Comparison of ENCODE assay signal across 8 cellular contexts in genomic region chr19:10566658-10567410, GRCh38. TPM values are rescaled to one million over a fixed set of nuclear protein-coding genes. Genes with fewer than 3 reads are reported as not detected.
DNase-seq lines count a peak whose midpoint lies in the region; ATAC-seq and TF ChIP-seq lines count a peak whose summit lies in the region.

No MANE protein-coding gene starts in this region.

- peaks cover 52% of the 10 kb centered on the region for H3K4me1 Mint-ChIP-seq in dendritic cell treated with granulocyte-macrophage colony-stimulating factor and Interleukin-4, amounts not matched to agents 40 ng/mL and 50 ng/mL, for 4 days (ENCODE audit: low read depth)

- H3K4me1 ChIP-seq in osteoblast (ENCODE audit: insufficient read depth, low read length), result peaks cover 33% of the 10 kb centered on the region

- H3K4me2 ChIP-seq in osteoblast (ENCODE audit: insufficient read depth, low read length), result peak overlapping the region; percentile 81

- H3K27ac ChIP-seq in osteoblast (ENCODE audit: low read depth, low read length), result peak overlapping the region; percentile 65

- ATAC-seq in HG03280 (IDR thresholded peaks at IDR 0.05; ENCODE audit: unreplicated experiment) (no peak), GM18873 (IDR thresholded peaks at IDR 0.05; ENCODE audit: low FRiP score, unreplicated experiment) (no peak)

- no peak for TF ChIP-seq CTCF in osteoblast (IDR thresholded peaks at IDR 0.05; ENCODE audit: extremely low read depth, low read depth, low read length)

- no peaks in the 10 kb centered on the region for H3K9me3 ChIP-seq in osteoblast (ENCODE audit: low read depth, low read length)

- intact Hi-C loops in dendritic cell treated with granulocyte-macrophage colony-stimulating factor and Interleukin-4, amounts not matched to agents 40 ng/mL and 50 ng/mL, for 4 days (cut with micrococcal nuclease), result loop anchor here (1.0 to 5.0 kb wide), 2 partner anchors 86 to 130 kb away; no protein-coding TSS in a partner anchor

- H3K27me3 ChIP-seq in osteoblast (ENCODE audit: insufficient read depth, low read length), result no peaks in the 10 kb centered on the region

- peaks cover 28% of the 10 kb centered on the region for H3K79me2 ChIP-seq in osteoblast (ENCODE audit: insufficient read depth, low read length)

- H3K36me3 ChIP-seq in osteoblast (ENCODE audit: insufficient read depth, low read length), result peaks cover 9% of the 10 kb centered on the region

- peak overlapping the region; percentile 93 for H3K4me3 ChIP-seq in osteoblast (ENCODE audit: insufficient read depth, low read length)

- no peaks in the 10 kb centered on the region for H3K9me3 Mint-ChIP-seq in dendritic cell treated with granulocyte-macrophage colony-stimulating factor and Interleukin-4, amounts not matched to agents 40 ng/mL and 50 ng/mL, for 4 days

- no peaks in the 10 kb centered on the region for H3K27me3 Mint-ChIP-seq in dendritic cell treated with granulocyte-macrophage colony-stimulating factor and Interleukin-4, amounts not matched to agents 40 ng/mL and 50 ng/mL, for 4 days

- DNase-seq in stimulated activated CD4-positive, alpha-beta T cell treated with anti-CD3 and anti-CD28 coated beads, Interleukin-15, amount 100 ng/mL, for 48 hours (ENCODE audit: low read depth in 2 of 2), result peak; percentile 42 to 43
- no peak for DNase-seq in stimulated activated CD4-positive, alpha-beta T cell treated with anti-CD3 and anti-CD28 coated beads, Interleukin-2, amount 100 ng/mL, for 48 hours
- DNase-seq in T-helper 9 cell (peak; percentile 32), osteoblast (ENCODE audit: insufficient read length, low spot score, missing footprints) (no peak), GDM1 (lab: John Stamatoyannopoulos, UW) (no peak)

- H3K4me3 Mint-ChIP-seq in dendritic cell treated with granulocyte-macrophage colony-stimulating factor and Interleukin-4, amounts not matched to agents 40 ng/mL and 50 ng/mL, for 4 days, result peak overlapping the region; percentile 69

- peaks cover 21% of the 10 kb centered on the region for H3K36me3 Mint-ChIP-seq in dendritic cell treated with granulocyte-macrophage colony-stimulating factor and Interleukin-4, amounts not matched to agents 40 ng/mL and 50 ng/mL, for 4 days (ENCODE audit: low read depth)

- H2AFZ ChIP-seq in osteoblast (ENCODE audit: low read length), result peak overlapping the region; percentile 86

- peak overlapping the region; percentile 88 for H3K27ac Mint-ChIP-seq in dendritic cell treated with granulocyte-macrophage colony-stimulating factor and Interleukin-4, amounts not matched to agents 40 ng/mL and 50 ng/mL, for 4 days

- H4K20me1 ChIP-seq in osteoblast (ENCODE audit: insufficient read depth, low read length), result no peaks in the 10 kb centered on the region

RNA-seq across cellular contexts. Expression of gene KRI1, which starts 1.0 kb away (rescaled TPM):
- total RNA-seq in osteoblast, result 5.4 and 5.9 TPM in 2 replicates

RNA-seq across cellular contexts. Expression of gene CDKN2D, which starts 1.9 kb away (rescaled TPM):
- total RNA-seq in osteoblast, result 4.0 and 5.3 TPM in 2 replicates

RNA-seq across cellular contexts. Expression of gene AP1M2, which starts 20.3 kb away (rescaled TPM):
- 0.29 and 0.72 TPM in 2 replicates for total RNA-seq in osteoblast

RNA-seq across cellular contexts. Expression of gene ATG4D, which starts 23.1 kb away (rescaled TPM):
- 11.6 and 12.7 TPM in 2 replicates for total RNA-seq in osteoblast

RNA-seq across cellular contexts. Expression of gene S1PR5, which starts 49.6 kb away (rescaled TPM):
- total RNA-seq in osteoblast, result 0.29 and 0.36 TPM in 2 replicates

Comparison
In these comparisons a context has a peak if more than half of its experiments do, and no peak if none do; other contexts are left out.
1. DNase-seq: peak in stimulated activated CD4-positive, alpha-beta T cell treated with anti-CD3 and anti-CD28 coated beads, Interleukin-15, amount 100 ng/mL, for 48 hours (2 of 2) and T-helper 9 cell (single experiment); none in stimulated activated CD4-positive, alpha-beta T cell treated with anti-CD3 and anti-CD28 coated beads, Interleukin-2, amount 100 ng/mL, for 48 hours (0 of 2), osteoblast (single experiment) and GDM1 (single experiment).